ENCODE assay signal across 19 cellular contexts in genomic region chr10:10489765-10490164, GRCh38.
DNase-seq lines count a peak whose midpoint lies in the region; FAIRE-seq and TF ChIP-seq lines count a peak whose summit lies in the region.
"Had no signal": no experiment of that assay in that cellular context is flagged by ENCODE, and none has a peak within 500 bp of the region (broad histone marks: within the 10 kb centered on the region; RNA-seq: fewer than 3 reads in every experiment).

No MANE protein-coding gene starts in this region.

- H3K27me3 ChIP-seq in astrocyte (ENCODE audit: insufficient read depth, low read length) (no peaks in the 10 kb centered on the region), skeletal muscle satellite cell (ENCODE audit: control insufficient read depth, insufficient read depth, low read length) (no peaks in the 10 kb centered on the region), smooth muscle cell (ENCODE audit: low read depth) (no peaks in the 10 kb centered on the region)

- WGBS in smooth muscle cell (ENCODE audit: low lambda C conversion rate): 100% methylated on average over 1 of the region's 1 CpG

- H3K4me3 ChIP-seq in astrocyte (ENCODE audit: insufficient read depth, low read depth, low read length): no peak overlapping the region
- no peak overlapping the region for H3K4me3 ChIP-seq in fibroblast of villous mesenchyme (ENCODE audit: low read depth, low read length)
- no peak overlapping the region for H3K4me3 ChIP-seq in skeletal muscle satellite cell (ENCODE audit: low read length)
- no peak overlapping the region for H3K4me3 ChIP-seq in smooth muscle cell

- H3K4me3 Mint-ChIP-seq in astrocyte (ENCODE audit: unreplicated experiment): no peak overlapping the region

- FAIRE-seq in astrocyte (lab: Jason Lieb, UNC): no peak
- FAIRE-seq: GM19239, H54 had no signal

- DNase-seq in EH (ENCODE audit: low read depth) (peak; percentile 10), astrocyte (ENCODE audit: low read depth) (peak; percentile 9), fibroblast of villous mesenchyme (ENCODE audit: low read depth) (peak; percentile 25), NCI-H1417 treated with DMSO at 0.1 percent for 48 hours (lab: John Stamatoyannopoulos, UW) (no peak), smooth muscle cell (lab: John Stamatoyannopoulos, UW; ENCODE audit: unreplicated experiment) (no peak), NCI-H2196 treated with DMSO at 0.1 percent for 48 hours (lab: John Stamatoyannopoulos, UW; ENCODE audit: unreplicated experiment) (no peak)
- DNase-seq: Calu3, DMS153, DND-41, Karpas-422, NCI-H1092, NCI-H1436, NCI-H2029 treated with DMSO at 0.1 percent for 48 hours, NCI-H2227 treated with DMSO at 0.1 percent for 48 hours, NCI-H526 treated with DMSO at 0.1 percent for 48 hours, SHP77 treated with DMSO at 0.1 percent for 48 hours had no signal

- no peak overlapping the region for H3K27ac Mint-ChIP-seq in astrocyte (ENCODE audit: unreplicated experiment)

- no peaks in the 10 kb centered on the region for H3F3A ChIP-seq in smooth muscle cell (ENCODE audit: low read depth)

- H3K4me1 Mint-ChIP-seq in astrocyte (ENCODE audit: low read depth, unreplicated experiment): peaks cover 5% of the 10 kb centered on the region

- H3K27ac ChIP-seq in astrocyte (ENCODE audit: low read depth, low read length) (no peak overlapping the region), smooth muscle cell (ENCODE audit: low read depth) (no peak overlapping the region)

- no peaks in the 10 kb centered on the region for H3K36me3 Mint-ChIP-seq in astrocyte (ENCODE audit: low read depth, unreplicated experiment)

- H3K9me3 ChIP-seq in astrocyte (ENCODE audit: insufficient read depth, low read depth, low read length) (no peaks in the 10 kb centered on the region), skeletal muscle satellite cell (replicated peaks; ENCODE audit: low read length) (no peaks in the 10 kb centered on the region), smooth muscle cell (replicated peaks; ENCODE audit: low read depth) (no peaks in the 10 kb centered on the region)

- H3K4me2 ChIP-seq in astrocyte (ENCODE audit: low read length): no peak overlapping the region
- H3K4me2 ChIP-seq in skeletal muscle satellite cell (ENCODE audit: low read length): no peak overlapping the region
- H3K4me2 ChIP-seq in smooth muscle cell: no peak overlapping the region

- H3K79me2 ChIP-seq in astrocyte (ENCODE audit: insufficient read depth, low read length) (no peaks in the 10 kb centered on the region), smooth muscle cell (ENCODE audit: low read depth) (no peaks in the 10 kb centered on the region)

- no peaks in the 10 kb centered on the region for H3K27me3 Mint-ChIP-seq in astrocyte (ENCODE audit: low read depth, unreplicated experiment)

- TF ChIP-seq CTCF in astrocyte (IDR thresholded peaks at IDR 0.05; ENCODE audit: insufficient read depth, low read depth, low read length): no peak
- TF ChIP-seq CTCF in fibroblast of villous mesenchyme (IDR thresholded peaks at IDR 0.05; ENCODE audit: insufficient read depth, low read depth, low read length): no peak
- no peak for TF ChIP-seq CTCF in smooth muscle cell (IDR thresholded peaks at IDR 0.05; ENCODE audit: borderline replicate concordance, insufficient read depth, poor library complexity, severe bottlenecking)

- H3K9ac ChIP-seq in astrocyte (ENCODE audit: low read length): no peak overlapping the region
- peak overlapping the region; percentile 30 for H3K9ac ChIP-seq in skeletal muscle satellite cell (ENCODE audit: low read depth, low read length)
- H3K9ac ChIP-seq in smooth muscle cell (ENCODE audit: low read depth): no peak overlapping the region

- H3K36me3 ChIP-seq in astrocyte (ENCODE audit: insufficient read depth, low read length) (no peaks in the 10 kb centered on the region), skeletal muscle satellite cell (ENCODE audit: insufficient read depth, low read length) (no peaks in the 10 kb centered on the region), smooth muscle cell (ENCODE audit: low read depth) (no peaks in the 10 kb centered on the region)

- H3K4me1 ChIP-seq in astrocyte (ENCODE audit: insufficient read depth, low read length): peaks cover 8% of the 10 kb centered on the region
- peaks cover 23% of the 10 kb centered on the region for H3K4me1 ChIP-seq in skeletal muscle satellite cell (ENCODE audit: control insufficient read depth, insufficient read depth, low read length)
- no peaks in the 10 kb centered on the region for H3K4me1 ChIP-seq in smooth muscle cell (ENCODE audit: low read depth)

- no peaks in the 10 kb centered on the region for H3K9me3 Mint-ChIP-seq in astrocyte (ENCODE audit: unreplicated experiment)

- H2AFZ ChIP-seq in astrocyte (ENCODE audit: low read depth, low read length) (no peak overlapping the region), smooth muscle cell (ENCODE audit: low read depth) (no peak overlapping the region)

- H4K20me1 ChIP-seq in astrocyte (ENCODE audit: insufficient read depth, low read length): no peaks in the 10 kb centered on the region
- no peaks in the 10 kb centered on the region for H4K20me1 ChIP-seq in smooth muscle cell (ENCODE audit: low read depth)

Comparison
In these comparisons a context has a peak if more than half of its experiments do, and no peak if none do; other contexts are left out.
1. DNase-seq: peak in EH (single experiment), astrocyte (single experiment) and fibroblast of villous mesenchyme (single experiment); none in NCI-H1417 treated with DMSO at 0.1 percent for 48 hours (single experiment), smooth muscle cell (single experiment) and NCI-H2196 treated with DMSO at 0.1 percent for 48 hours (single experiment).